24 cellular contexts compared by ENCODE assay signal in genomic region chr17:15657868-15658775, GRCh38. TPM values are rescaled to one million over a fixed set of nuclear protein-coding genes. Genes with fewer than 3 reads are reported as not detected.
DNase-seq lines count a peak whose midpoint lies in the region; ATAC-seq, FAIRE-seq and TF ChIP-seq lines count a peak whose summit lies in the region.
"Had no signal": no experiment of that assay in that cellular context is flagged by ENCODE, and none has a peak within 500 bp of the region (broad histone marks: within the 10 kb centered on the region; RNA-seq: fewer than 3 reads in every experiment).

No MANE protein-coding gene starts in this region.

- H3K27ac ChIP-seq in thyroid gland (peak overlapping the region; percentile 89 to 96 (median 92)), gastroesophageal sphincter (no peak overlapping the region)

- H3K4me1 ChIP-seq in thyroid gland (peaks cover 20 to 29% of the 10 kb centered on the region in 2 donors), gastroesophageal sphincter (no peaks in the 10 kb centered on the region)

- DNase-seq in islet precursor cell (peak; percentile 42), thyroid gland (no peak), OCI-M1 (lab: John Stamatoyannopoulos, UW) (no peak), D721Med (ENCODE audit: insufficient read length, low spot score) (no peak)
- DNase-seq: anterior cingulate cortex; central memory CD4-positive, alpha-beta T cell; DMS 273 treated with DMSO at 0.1 percent for 48 hours; heart left ventricle; MM.1S; natural killer cell; NCI-H146; NCI-H2171 treated with DMSO at 0.1 percent for 48 hours; NCI-H526; small intestine; stimulated activated CD4-positive, alpha-beta T cell treated with anti-CD3 and anti-CD28 coated beads, Interleukin-2, amount 100 ng/mL, for 24 hours; substantia nigra had no signal

- no peaks in the 10 kb centered on the region for H3K36me3 ChIP-seq in thyroid gland
- H3K36me3 ChIP-seq in gastroesophageal sphincter: no peaks in the 10 kb centered on the region
- H3K36me3 ChIP-seq: heart left ventricle had no signal

- no peak for FAIRE-seq in D721Med (lab: Jason Lieb, UNC)
- FAIRE-seq: endometrium, GM19239, small intestine had no signal

- H3K27me3 ChIP-seq in thyroid gland (no peaks in the 10 kb centered on the region), gastroesophageal sphincter (no peaks in the 10 kb centered on the region)
- H3K27me3 ChIP-seq: heart left ventricle had no signal

- TF ChIP-seq EP300 in Ishikawa (IDR thresholded peaks at IDR 0.05; ENCODE audit: borderline replicate concordance) (peak; percentile 60; the same call in 1 of the 2 replicates), gastroesophageal sphincter (IDR thresholded peaks at IDR 0.05) (no peak)

- H3K4me3 ChIP-seq in thyroid gland (replicated peaks in 1 of 3): no peak overlapping the region
- H3K4me3 ChIP-seq in gastroesophageal sphincter: no peak overlapping the region
- H3K4me3 ChIP-seq: heart left ventricle had no signal

- intact Hi-C loops in thyroid gland (cut with DNase I): no loop called here

- TF ChIP-seq POLR2A in thyroid gland (IDR thresholded peaks at IDR 0.05): no peak
- TF ChIP-seq POLR2A in gastroesophageal sphincter (IDR thresholded peaks at IDR 0.05): no peak

- 94 to 95% methylated on average over 5 of the region's 5 CpGs for WGBS in thyroid gland, 2 donors
- WGBS in gastroesophageal sphincter (ENCODE audit: low coverage in 1 of 2), 2 donors: 91 to 93% methylated on average over 4 to 5 of the region's 5 CpGs

- ATAC-seq in SK-N-SH treated with all-trans-retinoic acid at 6 μM for 48 hours: no peak
- no peak for ATAC-seq in gastroesophageal sphincter
- ATAC-seq: activated naive CD4-positive, alpha-beta T cell treated with anti-CD3 and anti-CD28 coated beads, Interleukin-2, amount 50 U/mL, for 72 hours; heart left ventricle; WTC11 had no signal

- H3K9me3 ChIP-seq in thyroid gland (no peaks in the 10 kb centered on the region), gastroesophageal sphincter (no peaks in the 10 kb centered on the region)
- H3K9me3 ChIP-seq: heart left ventricle had no signal

- no peak for TF ChIP-seq RAD21 in Ishikawa (IDR thresholded peaks at IDR 0.05; ENCODE audit: low read depth)

- no peak for TF ChIP-seq CTCF in thyroid gland (IDR thresholded peaks at IDR 0.05)
- TF ChIP-seq CTCF in D721Med (IDR thresholded peaks at IDR 0.05; ENCODE audit: insufficient read depth, missing control alignments): no peak
- no peak for TF ChIP-seq CTCF in gastroesophageal sphincter (IDR thresholded peaks at IDR 0.05)

TF ChIP-seq in Ishikawa, 13 proteins besides CTCF, POLR2A, EP300 and RAD21:
- no peak for TF ChIP-seq MAX (IDR thresholded peaks at IDR 0.05)
- TF ChIP-seq USF1 (IDR thresholded peaks at IDR 0.05): no peak
- TF ChIP-seq NFIC (IDR thresholded peaks at IDR 0.05): peak; percentile 36; the same call in 1 of the 2 replicates
- no peak for TF ChIP-seq CEBPB (IDR thresholded peaks at IDR 0.05)
- peak; percentile 76 for TF ChIP-seq TEAD4 (IDR thresholded peaks at IDR 0.05)

TF ChIP-seq in SK-N-SH treated with all-trans-retinoic acid at 6 μM for 48 hours, 23 proteins besides CTCF, POLR2A, EP300 and RAD21:
- TF ChIP-seq ZFP3 (CRISPR knock-in tag; IDR thresholded peaks at IDR 0.05) (no peak), PPARA (CRISPR knock-in tag; IDR thresholded peaks at IDR 0.05; ENCODE audit: borderline replicate concordance) (no peak), PATZ1 (CRISPR knock-in tag; IDR thresholded peaks at IDR 0.05; ENCODE audit: borderline replicate concordance) (no peak), CSDC2 (CRISPR knock-in tag; IDR thresholded peaks at IDR 0.05) (no peak), ISL1 (CRISPR knock-in tag; IDR thresholded peaks at IDR 0.05) (no peak), ARNTL (CRISPR knock-in tag; IDR thresholded peaks at IDR 0.05; ENCODE audit: borderline replicate concordance, low read depth) (no peak), POU6F1 (CRISPR knock-in tag; IDR thresholded peaks at IDR 0.05; ENCODE audit: borderline replicate concordance, low read depth) (no peak), ZFP30 (CRISPR knock-in tag; IDR thresholded peaks at IDR 0.05) (0 out of 2 replicates have a peak, but pooled peaks have one; percentile 12)

RNA-seq across cellular contexts. Expression of gene TRIM16, which starts 26.0 kb away (rescaled TPM):
- total RNA-seq in thyroid gland (100 to 1,000 TPM in 1 of 4 donors, 10 to 100 TPM in 3; 45.4 to 125 (median 90.6) TPM), gastroesophageal sphincter (10 to 100 TPM; 18.6 to 61.0 (median 36.8) TPM)

RNA-seq across cellular contexts. Expression of gene FBXW10B, which starts 38.6 kb away (rescaled TPM):
- 10 to 100 TPM in 2 of 4 donors, 1 to 10 TPM in 2; 2.8 to 18.4 (median 8.4) TPM for total RNA-seq in thyroid gland
- total RNA-seq in gastroesophageal sphincter: under 1 TPM; 0.40 to 0.81 (median 0.66) TPM
- total RNA-seq: G401 had no signal

RNA-seq across cellular contexts. Expression of gene ZNF286A, which starts 41.4 kb away (rescaled TPM):
- 10 to 100 TPM; 21.9 to 55.2 (median 28.8) TPM for total RNA-seq in thyroid gland
- total RNA-seq in gastroesophageal sphincter: 10 to 100 TPM; 15.3 to 27.9 (median 21.8) TPM

Comparison
In these comparisons a context has a peak if more than half of its experiments do, and no peak if none do; other contexts are left out.
1. H3K27ac ChIP-seq: peak in thyroid gland (3 of 3); none in gastroesophageal sphincter (0 of 4).